Comparison of ENCODE assay signal across 22 cellular contexts in genomic region chr6:47345761-47346160, GRCh38. TPM values are rescaled to one million over a fixed set of nuclear protein-coding genes. Genes with fewer than 3 reads are reported as not detected.
DNase-seq lines count a peak whose midpoint lies in the region; ATAC-seq and TF ChIP-seq lines count a peak whose summit lies in the region.
"Had no signal": no experiment of that assay in that cellular context is flagged by ENCODE, and none has a peak within 500 bp of the region (broad histone marks: within the 10 kb centered on the region; RNA-seq: fewer than 3 reads in every experiment).

No MANE protein-coding gene starts in this region.

- no peak overlapping the region for H3K4me2 ChIP-seq in Karpas-422 (ENCODE audit: low read depth, low read length, poor library complexity, severe bottlenecking)
- H3K4me2 ChIP-seq: BLaER1 had no signal

- H3K36me3 ChIP-seq in colonic mucosa (no peaks in the 10 kb centered on the region), mucosa of descending colon (ENCODE audit: low read depth) (no peaks in the 10 kb centered on the region), Karpas-422 (ENCODE audit: insufficient read depth, low read length) (no peaks in the 10 kb centered on the region)
- H3K36me3 ChIP-seq: BE2C, BLaER1 had no signal

- H3K27me3 ChIP-seq in colonic mucosa (no peaks in the 10 kb centered on the region), Karpas-422 (ENCODE audit: low read length) (no peaks in the 10 kb centered on the region)
- H3K27me3 ChIP-seq: BLaER1 had no signal

- H3K4me1 ChIP-seq in colonic mucosa (no peaks in the 10 kb centered on the region), mucosa of descending colon (ENCODE audit: low read depth) (peaks cover 5% of the 10 kb centered on the region), Karpas-422 (ENCODE audit: low read length) (no peaks in the 10 kb centered on the region)
- H3K4me1 ChIP-seq: BE2C, BLaER1 had no signal

- H3K9me2 ChIP-seq in Karpas-422 (replicated peaks; ENCODE audit: insufficient read depth, low read length), result no peaks in the 10 kb centered on the region

- no peaks in the 10 kb centered on the region for H4K20me1 ChIP-seq in Karpas-422 (ENCODE audit: insufficient read depth, low read depth, low read length)
- H4K20me1 ChIP-seq: BLaER1 had no signal

- no peak overlapping the region for H3K27ac ChIP-seq in colonic mucosa
- no peak overlapping the region for H3K27ac ChIP-seq in Karpas-422 (ENCODE audit: low read length)
- H3K27ac ChIP-seq: BLaER1 had no signal

- intact Hi-C loops in colonic mucosa (cut with DNase I) (no loop called here), mucosa of descending colon (cut with DNase I, micrococcal nuclease) (no loop called here)

- TF ChIP-seq CTCF in colonic mucosa (IDR thresholded peaks at IDR 0.05) (no peak), mucosa of descending colon (IDR thresholded peaks at IDR 0.05) (no peak)

- peak; percentile 32 for DNase-seq in colonic mucosa
- DNase-seq in mucosa of descending colon, result no peak
- no peak for DNase-seq in Karpas-422
- no peak for DNase-seq in NCI-H2227 (lab: John Stamatoyannopoulos, UW; ENCODE audit: unreplicated experiment)
- DNase-seq: 8988T; ACHN; BE2C; C1 segment of cervical spinal cord; CD4-positive, alpha-beta memory T cell; CD4-positive, CD25-positive, alpha-beta regulatory T cell; CD8-positive, alpha-beta memory T cell; COR-L47; DMS 273 treated with DMSO at 0.1 percent for 48 hours; DMS153; DMS53; DMS79; DND-41; EL; GDM1 had no signal

- H3K4me3 ChIP-seq in colonic mucosa, result no peak overlapping the region
- H3K4me3 ChIP-seq in mucosa of descending colon, result no peak overlapping the region
- H3K4me3 ChIP-seq in Karpas-422 (ENCODE audit: low read length), result no peak overlapping the region
- H3K4me3 ChIP-seq: BLaER1, GM12878 had no signal

- no peak overlapping the region for H2AFZ ChIP-seq in Karpas-422 (ENCODE audit: low read length)

- ATAC-seq in mucosa of descending colon (peak; percentile 37), HG02840 (IDR thresholded peaks at IDR 0.05; ENCODE audit: low FRiP score, unreplicated experiment) (no peak)
- ATAC-seq: GM12878 had no signal

- H3K79me2 ChIP-seq in Karpas-422 (ENCODE audit: low read length), result no peaks in the 10 kb centered on the region

- no peak overlapping the region for H3K9ac ChIP-seq in colonic mucosa (ENCODE audit: low read depth in 2 of 2, low read length in 2 of 2)
- no peak overlapping the region for H3K9ac ChIP-seq in Karpas-422 (ENCODE audit: low read length)
- H3K9ac ChIP-seq: BLaER1 had no signal

- H3K9me3 ChIP-seq in colonic mucosa, result no peaks in the 10 kb centered on the region
- no peaks in the 10 kb centered on the region for H3K9me3 ChIP-seq in mucosa of descending colon
- no peaks in the 10 kb centered on the region for H3K9me3 ChIP-seq in Karpas-422 (ENCODE audit: low read length)
- H3K9me3 ChIP-seq: BE2C, BLaER1 had no signal

RNA-seq across cellular contexts. Expression of gene TNFRSF21, which starts 36.1 kb away (rescaled TPM):
- total RNA-seq in colonic mucosa (100 to 1,000 TPM in 1 of 2 donors, 10 to 100 TPM in 1; 74.0 to 102 TPM), mucosa of descending colon (10 to 100 TPM; 54.8 to 92.5 (median 75.4) TPM)
- 0.04 and 0.07 TPM in 2 replicates for total RNA-seq in Karpas-422 (2014; rRNA removed; shearing (Covaris generic); ENCODE audit: low replicate concordance)

Comparison
In these comparisons a context has a peak if more than half of its experiments do, and no peak if none do; other contexts are left out.
1. RNA of gene TNFRSF21, which starts 36.1 kb away (total RNA-seq): 74.0 to 102 TPM in colonic mucosa and 54.8 to 92.5 TPM in mucosa of descending colon; 0.04 to 0.07 TPM in Karpas-422; every median in the first group is over 10 times any median in the second.